Comparison of ENCODE assay signal across 23 cellular contexts in genomic region chr9:12853021-12853420, GRCh38.
A peak's percentile ranks its signal among the peaks of the same experiment; 100 is the strongest.
DNase-seq lines count a peak whose midpoint lies in the region; ATAC-seq, FAIRE-seq and TF ChIP-seq lines count a peak whose summit lies in the region.
"Had no signal": no experiment of that assay in that cellular context is flagged by ENCODE, and none has a peak within 500 bp of the region (broad histone marks: within the 10 kb centered on the region; RNA-seq: fewer than 3 reads in every experiment).

No MANE protein-coding gene starts in this region.

- H3K4me1 Mint-ChIP-seq in activated CD8-positive, alpha-beta T cell treated with anti-CD3 and anti-CD28 coated beads, Interleukin-2, amount 10 ng/mL, durations not matched to agents 7 days and 5 days (ENCODE audit: low read depth): no peaks in the 10 kb centered on the region

- no peak for TF ChIP-seq EP300 in A549 (IDR thresholded peaks at IDR 0.05)

- H3K36me3 Mint-ChIP-seq in activated CD8-positive, alpha-beta T cell treated with anti-CD3 and anti-CD28 coated beads, Interleukin-2, amount 10 ng/mL, durations not matched to agents 7 days and 5 days (ENCODE audit: low read depth): no peaks in the 10 kb centered on the region
- H3K36me3 Mint-ChIP-seq: CD8-positive, alpha-beta T cell had no signal

- no peak overlapping the region for H3K4me3 Mint-ChIP-seq in activated CD8-positive, alpha-beta T cell treated with anti-CD3 and anti-CD28 coated beads, Interleukin-2, amount 10 ng/mL, durations not matched to agents 7 days and 5 days
- H3K4me3 Mint-ChIP-seq: CD8-positive, alpha-beta T cell had no signal

- no peak overlapping the region for H3K27ac Mint-ChIP-seq in activated CD8-positive, alpha-beta T cell treated with anti-CD3 and anti-CD28 coated beads, Interleukin-2, amount 10 ng/mL, durations not matched to agents 7 days and 5 days
- H3K27ac Mint-ChIP-seq: CD8-positive, alpha-beta T cell had no signal

- WGBS in A549 (ENCODE audit: missing lambda C conversion rate): 48% methylated on average over 4 of the region's 4 CpGs

- no peak overlapping the region for H3K4me3 ChIP-seq in A549
- no peak overlapping the region for H3K4me3 ChIP-seq in brain microvascular endothelial cell (ENCODE audit: low read depth, low read length)
- no peak overlapping the region for H3K4me3 ChIP-seq in WERI-Rb-1 (ENCODE audit: low read depth, low read length)
- H3K4me3 ChIP-seq: BLaER1 treated with 17β-estradiol and CSF1 and Interleukin-3, amounts not matched to agents 10 nM and 100 nM; GM23248 had no signal

- DNase-seq in A549 (ENCODE audit: low read depth in 1 of 2, low spot score in 1 of 2) (peak in 1 of 2 experiments; percentile 16), LHCN-M2 (ENCODE audit: low read depth) (peak; percentile 41), brain microvascular endothelial cell (peak; percentile 3), kidney tubule cell (ENCODE audit: low spot score) (peak; percentile 73), WERI-Rb-1 (no peak), NCI-H2171 (lab: John Stamatoyannopoulos, UW) (no peak)
- no peak for DNase-seq in activated CD8-positive, alpha-beta T cell treated with anti-CD3 and anti-CD28 coated beads, Interleukin-2, amount 10 ng/mL, durations not matched to agents 7 days and 5 days
- DNase-seq: 8988T; CD8-positive, alpha-beta T cell; DMS53; GM23248; Karpas-422; MM.1S; NCI-H1092 treated with DMSO at 0.1 percent for 48 hours; NCI-H2081; NK-92 treated with Interleukin-12 subunit alpha and Interleukin-12 subunit beta, amount 100 ng/mL, for 24 hours; SHP77 treated with DMSO at 0.1 percent for 48 hours had no signal

- H3K36me3 ChIP-seq in brain microvascular endothelial cell (replicated peaks): no peaks in the 10 kb centered on the region
- H3K36me3 ChIP-seq in WERI-Rb-1: no peaks in the 10 kb centered on the region
- H3K36me3 ChIP-seq: BLaER1 treated with 17β-estradiol and CSF1 and Interleukin-3, amounts not matched to agents 10 nM and 100 nM had no signal

- TF ChIP-seq RAD21 in A549 (conservative IDR thresholded peaks at IDR 0.05 in 1 of 2, IDR thresholded peaks at IDR 0.05 in 1 of 2): no peak

- no peak for TF ChIP-seq POLR2A in A549 (IDR thresholded peaks at IDR 0.05; ENCODE audit: low read length)

- H3K9me3 ChIP-seq in A549: peaks cover under 1% of the 10 kb centered on the region; the same call in 1 of the 3 replicates
- H3K9me3 ChIP-seq in WERI-Rb-1 (ENCODE audit: severe bottlenecking): no peaks in the 10 kb centered on the region

- H3K9me3 Mint-ChIP-seq in activated CD8-positive, alpha-beta T cell treated with anti-CD3 and anti-CD28 coated beads, Interleukin-2, amount 10 ng/mL, durations not matched to agents 7 days and 5 days (ENCODE audit: insufficient read depth): no peaks in the 10 kb centered on the region

- in situ Hi-C loops in brain microvascular endothelial cell (cut with HindIII; ENCODE audit: low pct_ligation_motif_present, low sequenced_read_pairs): no loop called here

- ATAC-seq in A549 (peak; percentile 20 to 39; a peak in 1 of 6 replicates), HG02623 (IDR thresholded peaks at IDR 0.05; ENCODE audit: unreplicated experiment) (no peak)
- no peak for ATAC-seq in activated CD8-positive, alpha-beta T cell treated with anti-CD3 and anti-CD28 coated beads, Interleukin-2, amount 10 ng/mL, durations not matched to agents 7 days and 5 days
- ATAC-seq: CD8-positive, alpha-beta T cell; HCT116; SK-N-SH treated with all-trans-retinoic acid at 6 μM for 48 hours had no signal

- H3K4me1 ChIP-seq in A549: peaks cover 16% of the 10 kb centered on the region; the same call in 2 of the 3 replicates

- peak; percentile 13 for FAIRE-seq in A549 (lab: Jason Lieb, UNC)
- FAIRE-seq: GM12892, GM18507 had no signal

- H3K27me3 Mint-ChIP-seq in activated CD8-positive, alpha-beta T cell treated with anti-CD3 and anti-CD28 coated beads, Interleukin-2, amount 10 ng/mL, durations not matched to agents 7 days and 5 days (ENCODE audit: low read depth): no peaks in the 10 kb centered on the region

- H3K27ac ChIP-seq in A549 (peak overlapping the region in 1 of 2 experiments; percentile 23; a peak in 2 of 6 replicates), brain microvascular endothelial cell (no peak overlapping the region), WERI-Rb-1 (no peak overlapping the region)
- H3K27ac ChIP-seq: BLaER1 treated with 17β-estradiol and CSF1 and Interleukin-3, amounts not matched to agents 10 nM and 100 nM; GM23248 had no signal

- TF ChIP-seq CTCF in A549 (IDR thresholded peaks at IDR 0.05) (no peak), brain microvascular endothelial cell (IDR thresholded peaks at IDR 0.05; ENCODE audit: low read depth, low read length, missing control alignments) (no peak), WERI-Rb-1 (IDR thresholded peaks at IDR 0.05; ENCODE audit: low read depth, low read length) (no peak)

- H3K4me2 ChIP-seq in A549: no peak overlapping the region
- H3K4me2 ChIP-seq: BLaER1 treated with 17β-estradiol and CSF1 and Interleukin-3, amounts not matched to agents 10 nM and 100 nM had no signal

- H3K27me3 ChIP-seq in brain microvascular endothelial cell (replicated peaks): no peaks in the 10 kb centered on the region
- H3K27me3 ChIP-seq in WERI-Rb-1 (ENCODE audit: insufficient read depth, low read depth, severe bottlenecking): no peaks in the 10 kb centered on the region
- H3K27me3 ChIP-seq: BLaER1 treated with 17β-estradiol and CSF1 and Interleukin-3, amounts not matched to agents 10 nM and 100 nM had no signal

- CTCF ChIA-PET in A549 (lab: Yijun Ruan, JAX): interaction anchor here (0.9 to 2.6 kb wide), 6 partner anchors 18 to 129 kb away, joined by 3 to 10 read pairs (median 4); no protein-coding TSS in a partner anchor
- CTCF ChIA-PET in activated CD8-positive, alpha-beta T cell treated with anti-CD3 and anti-CD28 coated beads, Interleukin-2, amount 10 ng/mL, durations not matched to agents 7 days and 5 days (lab: Charles Lee): no interaction called here

- POLR2A ChIA-PET in A549 (lab: Yijun Ruan, JAX): interaction anchor here (1.1 kb wide), 1 partner anchor 77 kb away, joined by 4 read pairs; no protein-coding TSS in a partner anchor
- POLR2A ChIA-PET in activated CD8-positive, alpha-beta T cell treated with anti-CD3 and anti-CD28 coated beads, Interleukin-2, amount 10 ng/mL, durations not matched to agents 7 days and 5 days (lab: Charles Lee): no interaction called here

TF ChIP-seq in A549, 52 proteins besides CTCF, POLR2A, EP300 and RAD21:
- no peak for TF ChIP-seq GATA3 (IDR thresholded peaks at IDR 0.05; ENCODE audit: borderline replicate concordance)
- no peak for TF ChIP-seq E2F6 (IDR thresholded peaks at IDR 0.05; ENCODE audit: borderline replicate concordance, low read depth)
- TF ChIP-seq NPAS2 (CRISPR knock-in tag; IDR thresholded peaks at IDR 0.05; ENCODE audit: borderline replicate concordance): no peak
- TF ChIP-seq EHF (CRISPR knock-in tag; IDR thresholded peaks at IDR 0.05): no peak
- TF ChIP-seq HDAC2 (IDR thresholded peaks at IDR 0.05): no peak
- no peak for TF ChIP-seq TP53 (CRISPR knock-in tag; IDR thresholded peaks at IDR 0.05)
- no peak for TF ChIP-seq PHF8 (IDR thresholded peaks at IDR 0.05; ENCODE audit: borderline replicate concordance, low read depth)
- TF ChIP-seq KDM5A (IDR thresholded peaks at IDR 0.05): no peak
- no peak for TF ChIP-seq KDM1A (IDR thresholded peaks at IDR 0.05; ENCODE audit: low read depth)
- TF ChIP-seq EHMT2 (IDR thresholded peaks at IDR 0.05; ENCODE audit: low read depth): no peak
- no peak for TF ChIP-seq ESRRA (IDR thresholded peaks at IDR 0.05; ENCODE audit: borderline replicate concordance, low read length)
- TF ChIP-seq SMC3 (IDR thresholded peaks at IDR 0.05): no peak

Comparison
In these comparisons a context has a peak if more than half of its experiments do, and no peak if none do; other contexts are left out.
1. ATAC-seq: peak in A549 (2 of 2); none in HG02623 (single experiment) and activated CD8-positive, alpha-beta T cell treated with anti-CD3 and anti-CD28 coated beads, Interleukin-2, amount 10 ng/mL, durations not matched to agents 7 days and 5 days (single experiment).
2. DNase-seq: peak in LHCN-M2 (single experiment), brain microvascular endothelial cell (single experiment) and kidney tubule cell (single experiment); none in WERI-Rb-1 (single experiment), NCI-H2171 (single experiment) and activated CD8-positive, alpha-beta T cell treated with anti-CD3 and anti-CD28 coated beads, Interleukin-2, amount 10 ng/mL, durations not matched to agents 7 days and 5 days (single experiment).